Comparison of ENCODE assay signal across 8 cellular contexts in the genomic region with DNA sequence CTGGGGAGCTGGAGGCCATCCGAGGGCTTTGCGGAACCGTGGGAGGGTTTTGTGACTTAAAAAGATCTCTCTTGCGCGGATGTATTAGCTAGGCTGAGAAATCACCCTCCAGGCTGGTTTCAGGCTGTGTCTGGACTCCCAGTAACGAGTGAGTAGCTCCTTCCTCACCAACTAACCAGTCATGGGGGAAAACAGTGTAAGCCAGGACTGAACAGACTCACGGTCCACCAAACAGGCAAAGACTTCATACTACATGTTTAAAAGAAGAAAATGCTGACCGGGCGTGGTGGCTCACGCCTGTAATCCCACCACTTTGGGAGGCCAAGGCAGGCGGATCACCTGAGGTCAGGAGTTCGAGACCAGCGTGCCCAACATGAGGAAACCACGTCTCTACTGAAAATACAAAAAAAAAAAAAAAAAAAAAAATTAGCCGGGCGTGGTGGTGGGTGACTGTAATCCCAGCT. TPM values are rescaled to one million over a fixed set of nuclear protein-coding genes. Genes with fewer than 3 reads are reported as not detected.
DNase-seq lines count a peak whose midpoint lies in the region; ATAC-seq lines count a peak whose summit lies in the region.

No MANE protein-coding gene starts in this region.

- peaks cover 31% of the 10 kb centered on the region for H3K4me1 Mint-ChIP-seq in activated T-helper 2 cell treated with anti-CD3 and anti-CD28 coated beads, Interferon-gamma antibody, Interleukin-2, Interleukin-4, amounts not matched to agents 10 μg/mL and 5 μg/mL and 100 μg/mL, durations not matched to agents 14 hours and 24 hours and 36 hours (ENCODE audit: low read depth)
- peaks cover 38% of the 10 kb centered on the region for H3K4me1 Mint-ChIP-seq in stimulated activated effector memory CD8-positive, alpha-beta T cell treated with anti-CD3 and anti-CD28 coated beads, Interleukin-12 subunit alpha, Interleukin-12 subunit beta, amount 100 ng/mL, for 72 hours

- peaks cover 29% of the 10 kb centered on the region for H3K36me3 Mint-ChIP-seq in activated T-helper 2 cell treated with anti-CD3 and anti-CD28 coated beads, Interferon-gamma antibody, Interleukin-2, Interleukin-4, amounts not matched to agents 10 μg/mL and 5 μg/mL and 100 μg/mL, durations not matched to agents 14 hours and 24 hours and 36 hours (ENCODE audit: low read depth)
- peaks cover 41% of the 10 kb centered on the region for H3K36me3 Mint-ChIP-seq in stimulated activated effector memory CD8-positive, alpha-beta T cell treated with anti-CD3 and anti-CD28 coated beads, Interleukin-12 subunit alpha, Interleukin-12 subunit beta, amount 100 ng/mL, for 72 hours

- H3K4me3 Mint-ChIP-seq in activated T-helper 2 cell treated with anti-CD3 and anti-CD28 coated beads, Interferon-gamma antibody, Interleukin-2, Interleukin-4, amounts not matched to agents 10 μg/mL and 5 μg/mL and 100 μg/mL, durations not matched to agents 14 hours and 24 hours and 36 hours (ENCODE audit: low read depth), result peak overlapping the region; percentile 95
- H3K4me3 Mint-ChIP-seq in stimulated activated effector memory CD8-positive, alpha-beta T cell treated with anti-CD3 and anti-CD28 coated beads, Interleukin-12 subunit alpha, Interleukin-12 subunit beta, amount 100 ng/mL, for 72 hours, result peak overlapping the region; percentile 99

- intact Hi-C loops in activated T-helper 2 cell treated with anti-CD3 and anti-CD28 coated beads, Interferon-gamma antibody, Interleukin-2, Interleukin-4, amounts not matched to agents 10 μg/mL and 5 μg/mL and 100 μg/mL, durations not matched to agents 14 hours and 24 hours and 36 hours (cut with micrococcal nuclease), result no loop called here

- H3K9me3 Mint-ChIP-seq in activated T-helper 2 cell treated with anti-CD3 and anti-CD28 coated beads, Interferon-gamma antibody, Interleukin-2, Interleukin-4, amounts not matched to agents 10 μg/mL and 5 μg/mL and 100 μg/mL, durations not matched to agents 14 hours and 24 hours and 36 hours, result no peaks in the 10 kb centered on the region
- no peaks in the 10 kb centered on the region for H3K9me3 Mint-ChIP-seq in stimulated activated effector memory CD8-positive, alpha-beta T cell treated with anti-CD3 and anti-CD28 coated beads, Interleukin-12 subunit alpha, Interleukin-12 subunit beta, amount 100 ng/mL, for 72 hours

- peak overlapping the region; percentile 95 for H3K4me3 ChIP-seq in iPS-11a (ENCODE audit: low read depth, low read length)

- H3K27ac Mint-ChIP-seq in activated T-helper 2 cell treated with anti-CD3 and anti-CD28 coated beads, Interferon-gamma antibody, Interleukin-2, Interleukin-4, amounts not matched to agents 10 μg/mL and 5 μg/mL and 100 μg/mL, durations not matched to agents 14 hours and 24 hours and 36 hours, result peak overlapping the region; percentile 96
- peak overlapping the region; percentile 98 for H3K27ac Mint-ChIP-seq in stimulated activated effector memory CD8-positive, alpha-beta T cell treated with anti-CD3 and anti-CD28 coated beads, Interleukin-12 subunit alpha, Interleukin-12 subunit beta, amount 100 ng/mL, for 72 hours

- no peaks in the 10 kb centered on the region for H3K27me3 Mint-ChIP-seq in activated T-helper 2 cell treated with anti-CD3 and anti-CD28 coated beads, Interferon-gamma antibody, Interleukin-2, Interleukin-4, amounts not matched to agents 10 μg/mL and 5 μg/mL and 100 μg/mL, durations not matched to agents 14 hours and 24 hours and 36 hours (ENCODE audit: low read depth)

- no peak for DNase-seq in activated T-helper 2 cell treated with anti-CD3 and anti-CD28 coated beads, Interferon-gamma antibody, Interleukin-2, Interleukin-4, amounts not matched to agents 10 μg/mL and 5 μg/mL and 100 μg/mL, durations not matched to agents 14 hours and 24 hours and 36 hours (ENCODE audit: low spot score)
- no peak for DNase-seq in stimulated activated effector memory CD8-positive, alpha-beta T cell treated with anti-CD3 and anti-CD28 coated beads, Interleukin-12 subunit alpha, Interleukin-12 subunit beta, amount 100 ng/mL, for 72 hours (ENCODE audit: low spot score in 2 of 2)
- DNase-seq in NCI-H446 (lab: John Stamatoyannopoulos, UW), result no peak
- no peak for DNase-seq in activated CD8-positive, alpha-beta memory T cell treated with anti-CD3 and anti-CD28 coated beads, Interleukin-2, amount 50 U/mL, for 48 hours
- DNase-seq in activated CD4-positive, CD25-positive, alpha-beta regulatory T cell treated with anti-CD3 and anti-CD28 coated beads, Interleukin-2, amount 50 U/mL, for 72 hours, result no peak

- ATAC-seq in HG02571 (IDR thresholded peaks at IDR 0.05; ENCODE audit: unreplicated experiment), result peak; percentile 2
- ATAC-seq in stimulated activated effector memory CD8-positive, alpha-beta T cell treated with anti-CD3 and anti-CD28 coated beads, Interleukin-12 subunit alpha, Interleukin-12 subunit beta, amount 100 ng/mL, for 72 hours, result no peak
- no peak for ATAC-seq in GM18867 (IDR thresholded peaks at IDR 0.05; ENCODE audit: unreplicated experiment)

RNA-seq across cellular contexts. Expression of a gene that starts 0.8 kb away (rescaled TPM):
- 41.5 and 45.9 TPM in 2 replicates for total RNA-seq in activated T-helper 2 cell treated with anti-CD3 and anti-CD28 coated beads, Interferon-gamma antibody, Interleukin-2, Interleukin-4, amounts not matched to agents 10 μg/mL and 5 μg/mL and 100 μg/mL, durations not matched to agents 14 hours and 24 hours and 36 hours
